Comparison of ENCODE assay signal across 7 cellular contexts in genomic region chr17:40433551-40434384, GRCh38.
A peak's percentile ranks its signal among the peaks of the same experiment; 100 is the strongest.
DNase-seq lines count a peak whose midpoint lies in the region; ATAC-seq and TF ChIP-seq lines count a peak whose summit lies in the region.

No MANE protein-coding gene starts in this region.

- H3K36me3 Mint-ChIP-seq in nephron progenitor cell (ENCODE audit: low read depth), result no peaks in the 10 kb centered on the region

- H3K9me3 Mint-ChIP-seq in nephron progenitor cell, result no peaks in the 10 kb centered on the region

- peaks cover 12% of the 10 kb centered on the region for H3K27me3 Mint-ChIP-seq in nephron progenitor cell (ENCODE audit: low read depth, poor library complexity)

- peak; percentile 69 for DNase-seq in NCI-H1694 (lab: John Stamatoyannopoulos, UW)
- DNase-seq in cerebellar cortex (ENCODE audit: low spot score), result peak; percentile 70
- peak; percentile 44 for DNase-seq in nephron progenitor cell
- DNase-seq in HPDE6-E6E7 (ENCODE audit: extremely low spot score), result no peak
- no peak for DNase-seq in DMS153 (lab: John Stamatoyannopoulos, UW)

- H3K4me3 Mint-ChIP-seq in nephron progenitor cell, result no peak overlapping the region

- no peak overlapping the region for H3K27ac Mint-ChIP-seq in nephron progenitor cell

- peak; percentile 75 for TF ChIP-seq CTCF in GM12874 (IDR thresholded peaks at IDR 0.05; ENCODE audit: insufficient read depth, low read depth, low read length)
- TF ChIP-seq CTCF in nephron progenitor cell (IDR thresholded peaks at IDR 0.05), result peak; percentile 57

- no peak for ATAC-seq in GM18517 (IDR thresholded peaks at IDR 0.05; ENCODE audit: unreplicated experiment)

- peaks cover 6% of the 10 kb centered on the region for H3K4me1 Mint-ChIP-seq in nephron progenitor cell

Comparison
In these comparisons a context has a peak if more than half of its experiments do, and no peak if none do; other contexts are left out.
1. DNase-seq: peak in NCI-H1694 (single experiment), cerebellar cortex (single experiment) and nephron progenitor cell (single experiment); none in HPDE6-E6E7 (single experiment) and DMS153 (single experiment).